Comparison of ENCODE assay signal across 6 cellular contexts in genomic region chr11:65569164-65569972, GRCh38. TPM values are rescaled to one million over a fixed set of nuclear protein-coding genes. Genes with fewer than 3 reads are reported as not detected.
DNase-seq lines count a peak whose midpoint lies in the region; ATAC-seq and TF ChIP-seq lines count a peak whose summit lies in the region.

No MANE protein-coding gene starts in this region.

- intact Hi-C loops in dorsolateral prefrontal cortex (cut with DNase I) = no loop called here

- TF ChIP-seq CTCF in dorsolateral prefrontal cortex (IDR thresholded peaks at IDR 0.05 in 54 of 56, conservative IDR thresholded peaks at IDR 0.05 in 2 of 56; ENCODE audit: low read depth in 1 of 56, partially characterized antibody in 56 of 56) = no peak
- TF ChIP-seq CTCF in retinal pigment epithelial cell (conservative IDR thresholded peaks at IDR 0.05; ENCODE audit: low read depth, low read length) = no peak

- H3K4me3 ChIP-seq in BLaER1 (peak overlapping the region; percentile 90), dorsolateral prefrontal cortex (peak overlapping the region; percentile 68 to 99 (median 92)), retinal pigment epithelial cell (ENCODE audit: low read length) (peak overlapping the region; percentile 94)

- H3K4me2 ChIP-seq in BLaER1 = peak overlapping the region; percentile 94

- no peaks in the 10 kb centered on the region; the same call in 1 of the 2 replicates for H3K36me3 ChIP-seq in BLaER1

- DNase-seq in dorsolateral prefrontal cortex (no peak), retinal pigment epithelial cell (ENCODE audit: low read depth) (no peak), AG20443 (ENCODE audit: low spot score) (no peak)

- H4K20me1 ChIP-seq in BLaER1 = peaks cover 32% of the 10 kb centered on the region

- H3K27me3 ChIP-seq in BLaER1 = no peaks in the 10 kb centered on the region
- no peaks in the 10 kb centered on the region for H3K27me3 ChIP-seq in dorsolateral prefrontal cortex

- H3K27ac ChIP-seq in BLaER1 = peak overlapping the region; percentile 85
- H3K27ac ChIP-seq in dorsolateral prefrontal cortex = peak overlapping the region; percentile 82 to 99 (median 96)

- H3K9me3 ChIP-seq in BLaER1 = no peaks in the 10 kb centered on the region

- ATAC-seq in HG03175 (IDR thresholded peaks at IDR 0.05; ENCODE audit: unreplicated experiment) (peak; percentile 2), GM19328 (IDR thresholded peaks at IDR 0.05; ENCODE audit: unreplicated experiment) (no peak)

- H3K4me1 ChIP-seq in BLaER1 = peaks cover 72% of the 10 kb centered on the region

- H3K9ac ChIP-seq in BLaER1 = peak overlapping the region; percentile 98

RNA-seq across cellular contexts. Expression of gene ZNRD2, which starts 0.9 kb away (rescaled TPM):
- 10 to 100 TPM; 22.6 to 74.8 (median 38.1) TPM for total RNA-seq in dorsolateral prefrontal cortex

RNA-seq across cellular contexts. Expression of gene FAM89B, which starts 3.0 kb away (rescaled TPM):
- total RNA-seq in dorsolateral prefrontal cortex = 100 to 1,000 TPM in 1 of 120 experiments, 10 to 100 TPM in 119; 35.7 to 101 (median 59.6) TPM

RNA-seq across cellular contexts. Expression of gene EHBP1L1, which starts 6.5 kb away (rescaled TPM):
- total RNA-seq in dorsolateral prefrontal cortex = 10 to 100 TPM; 17.3 to 49.0 (median 28.4) TPM

RNA-seq across cellular contexts. Expression of gene LTBP3, which starts 11.2 kb away (rescaled TPM):
- 100 to 1,000 TPM in 117 of 120 experiments, 10 to 100 TPM in 3; 97.2 to 228 (median 145) TPM for total RNA-seq in dorsolateral prefrontal cortex

RNA-seq across cellular contexts. Expression of gene KCNK7, which starts 26.2 kb away (rescaled TPM):
- total RNA-seq in dorsolateral prefrontal cortex = 10 to 100 TPM in 3 of 120 experiments, 1 to 10 TPM in 114, under 1 TPM in 3; 0.74 to 10.5 (median 4.1) TPM
